8 cellular contexts compared by ENCODE assay signal in the genomic region with DNA sequence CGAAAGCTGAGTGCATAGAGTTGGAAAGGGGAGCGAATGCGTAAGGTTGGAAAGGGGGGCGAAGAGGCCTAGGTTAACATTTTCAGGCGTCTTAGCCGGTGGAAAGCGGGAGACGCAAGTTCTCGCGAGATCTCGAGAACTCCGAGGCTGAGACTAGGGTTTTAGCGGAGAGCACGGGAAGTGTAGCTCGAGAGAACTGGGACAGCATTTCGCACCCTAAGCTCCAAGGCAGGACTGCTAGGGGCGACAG. TPM values are rescaled to one million over a fixed set of nuclear protein-coding genes. Genes with fewer than 3 reads are reported as not detected.
A peak's percentile ranks its signal among the peaks of the same experiment; 100 is the strongest.
DNase-seq lines count a peak whose midpoint lies in the region; ATAC-seq and TF ChIP-seq lines count a peak whose summit lies in the region.

No MANE protein-coding gene starts in this region.

- peak overlapping the region; percentile 92 for H3K4me3 Mint-ChIP-seq in CD14-positive monocyte
- H3K4me3 Mint-ChIP-seq in activated CD8-positive, alpha-beta T cell treated with anti-CD3 and anti-CD28 coated beads for 36 hours: peak overlapping the region; percentile 92
- peak overlapping the region; percentile 97 for H3K4me3 Mint-ChIP-seq in neural crest cell

- peaks cover 0 to 6% (median 0%) of the 10 kb centered on the region in 7 donors for H3K9me3 Mint-ChIP-seq in CD14-positive monocyte
- no peaks in the 10 kb centered on the region for H3K9me3 Mint-ChIP-seq in activated CD8-positive, alpha-beta T cell treated with anti-CD3 and anti-CD28 coated beads for 36 hours
- H3K9me3 Mint-ChIP-seq in neural crest cell: no peaks in the 10 kb centered on the region

- DNase-seq in CD14-positive monocyte (ENCODE audit: low spot score): no peak
- DNase-seq in NCI-H2227 treated with DMSO at 0.1 percent for 48 hours (lab: John Stamatoyannopoulos, UW): peak; percentile 93
- peak; percentile 82 for DNase-seq in activated CD8-positive, alpha-beta T cell treated with anti-CD3 and anti-CD28 coated beads for 36 hours
- peak; percentile 90 for DNase-seq in fibroblast of peridontal ligament (ENCODE audit: extremely low read depth)
- DNase-seq in neural crest cell (ENCODE audit: low read depth, low spot score): peak; percentile 57
- DNase-seq in ureter (ENCODE audit: low spot score): no peak

- intact Hi-C loops in CD14-positive monocyte (cut with micrococcal nuclease): loop anchor here (5.0 to 10.0 kb wide), 2 partner anchors 59 to 109 kb away; no protein-coding TSS in a partner anchor
- intact Hi-C loops in activated CD8-positive, alpha-beta T cell treated with anti-CD3 and anti-CD28 coated beads for 36 hours (cut with micrococcal nuclease): loop anchor here (10.0 kb wide), 2 partner anchors 59 to 111 kb away; partner anchors contain the start of gene NYX

- ATAC-seq in GM18909 (IDR thresholded peaks at IDR 0.05; ENCODE audit: poor library complexity, unreplicated experiment) (peak; percentile 40), HG03139 (IDR thresholded peaks at IDR 0.05; ENCODE audit: unreplicated experiment) (peak; percentile 29)
- ATAC-seq in activated CD8-positive, alpha-beta T cell treated with anti-CD3 and anti-CD28 coated beads for 36 hours: peak; percentile 40

- TF ChIP-seq CTCF in CD14-positive monocyte (IDR thresholded peaks at IDR 0.05): no peak
- TF ChIP-seq CTCF in activated CD8-positive, alpha-beta T cell treated with anti-CD3 and anti-CD28 coated beads for 36 hours (IDR thresholded peaks at IDR 0.05): no peak
- TF ChIP-seq CTCF in neural crest cell (conservative IDR thresholded peaks at IDR 0.05): no peak

- H3K27ac Mint-ChIP-seq in CD14-positive monocyte: peak overlapping the region; percentile 100
- H3K27ac Mint-ChIP-seq in activated CD8-positive, alpha-beta T cell treated with anti-CD3 and anti-CD28 coated beads for 36 hours: peak overlapping the region; percentile 100
- peak overlapping the region; percentile 100 for H3K27ac Mint-ChIP-seq in neural crest cell (ENCODE audit: unreplicated experiment)

- CTCF ChIA-PET in activated CD8-positive, alpha-beta T cell treated with anti-CD3 and anti-CD28 coated beads for 36 hours (lab: Charles Lee): interaction anchor here (1.0 kb wide), 1 partner anchor 49 kb away, joined by 3 read pairs; no protein-coding TSS in a partner anchor

- H3K27me3 Mint-ChIP-seq in CD14-positive monocyte (ENCODE audit: low read depth in 3 of 3) (peaks cover 0 to 24% (median 0%) of the 10 kb centered on the region in 3 donors), neural crest cell (ENCODE audit: low read depth) (peaks cover 26% of the 10 kb centered on the region)
- no peaks in the 10 kb centered on the region for H3K27me3 Mint-ChIP-seq in activated CD8-positive, alpha-beta T cell treated with anti-CD3 and anti-CD28 coated beads for 36 hours

- H3K4me1 Mint-ChIP-seq in CD14-positive monocyte (peaks cover 28% of the 10 kb centered on the region), neural crest cell (peaks cover 38% of the 10 kb centered on the region)
- H3K4me1 Mint-ChIP-seq in activated CD8-positive, alpha-beta T cell treated with anti-CD3 and anti-CD28 coated beads for 36 hours (ENCODE audit: low read depth): peaks cover 19% of the 10 kb centered on the region

- H3K36me3 Mint-ChIP-seq in CD14-positive monocyte: peaks cover 18 to 27% of the 10 kb centered on the region in 2 donors
- H3K36me3 Mint-ChIP-seq in activated CD8-positive, alpha-beta T cell treated with anti-CD3 and anti-CD28 coated beads for 36 hours (ENCODE audit: low read depth): peaks cover 39% of the 10 kb centered on the region
- peaks cover 13% of the 10 kb centered on the region for H3K36me3 Mint-ChIP-seq in neural crest cell (ENCODE audit: low read depth)

- POLR2A ChIA-PET in activated CD8-positive, alpha-beta T cell treated with anti-CD3 and anti-CD28 coated beads for 36 hours (lab: Charles Lee): interaction anchor here (0.7 to 1.1 kb wide), 5 partner anchors 10 to 90 kb away, joined by 3 to 5 read pairs (median 3); no protein-coding TSS in a partner anchor

RNA-seq across cellular contexts. Expression of gene DDX3X, which starts 0.3 kb away (rescaled TPM):
- polyA plus RNA-seq in CD14-positive monocyte: 100 to 1,000 TPM; 200 to 280 TPM
- 100 to 1,000 TPM; 172 to 181 TPM for total RNA-seq in activated CD8-positive, alpha-beta T cell treated with anti-CD3 and anti-CD28 coated beads for 36 hours
- 300 and 308 TPM in 2 replicates for total RNA-seq in neural crest cell
- total RNA-seq in ureter: 247 TPM

Comparison
In these comparisons a context has a peak if more than half of its experiments do, and no peak if none do; other contexts are left out.
1. DNase-seq: peak in NCI-H2227 treated with DMSO at 0.1 percent for 48 hours (single experiment), activated CD8-positive, alpha-beta T cell treated with anti-CD3 and anti-CD28 coated beads for 36 hours (single experiment), fibroblast of peridontal ligament (single experiment) and neural crest cell (single experiment); none in CD14-positive monocyte (single experiment) and ureter (single experiment).
2. Peak in every context shown above with its lines, with median percentiles within 50 percentile points of each other: H3K27ac Mint-ChIP-seq, H3K4me3 Mint-ChIP-seq and ATAC-seq.